Comparison of ENCODE assay signal across 8 cellular contexts in genomic region chr19:14472202-14472961, GRCh38. TPM values are rescaled to one million over a fixed set of nuclear protein-coding genes. Genes with fewer than 3 reads are reported as not detected.
DNase-seq lines count a peak whose midpoint lies in the region; ATAC-seq and TF ChIP-seq lines count a peak whose summit lies in the region.

No MANE protein-coding gene starts in this region.

- intact Hi-C loops in left colon (cut with DNase I, micrococcal nuclease): no loop called here

- DNase-seq in GM12864 (ENCODE audit: low read depth) (no peak), NCI-H1417 (lab: John Stamatoyannopoulos, UW) (peak; percentile 25 to 91 (median 90)), left colon (peak in 1 of 2 donors; percentile 83), DMS114 treated with DMSO at 0.1 percent for 48 hours (lab: John Stamatoyannopoulos, UW; ENCODE audit: unreplicated experiment) (no peak)
- DNase-seq in activated CD4-positive, CD25-positive, alpha-beta regulatory T cell treated with anti-CD3 and anti-CD28 coated beads, Interleukin-2, amount 50 U/mL, for 72 hours: peak; percentile 89
- DNase-seq in central memory CD4-positive, alpha-beta T cell: peak; percentile 75
- DNase-seq in stimulated activated CD4-positive, alpha-beta T cell treated with anti-CD3 and anti-CD28 coated beads, TNF-alpha, amount 100 ng/mL, for 1 hour (ENCODE audit: low read depth in 3 of 3, low spot score in 1 of 3): peak; percentile 46 to 92 (median 68)

- ATAC-seq in left colon (peak; percentile 25), HG03039 (IDR thresholded peaks at IDR 0.05; ENCODE audit: unreplicated experiment) (no peak)

- no peak overlapping the region for H3K4me3 ChIP-seq in GM12864 (ENCODE audit: low read depth, low read length)

- TF ChIP-seq CTCF in GM12864 (IDR thresholded peaks at IDR 0.05; ENCODE audit: low read depth, low read length, missing control alignments): peak; percentile 90

RNA-seq across cellular contexts. Expression of gene PTGER1, which starts 2.8 kb away (rescaled TPM):
- total RNA-seq in left colon: under 1 TPM; 0.52 to 0.84 TPM

RNA-seq across cellular contexts. Expression of gene GIPC1, which starts 23.5 kb away (rescaled TPM):
- total RNA-seq in left colon: 100 to 1,000 TPM; 310 to 395 TPM

RNA-seq across cellular contexts. Expression of gene PKN1, which starts 39.3 kb away (rescaled TPM):
- total RNA-seq in left colon: 10 to 100 TPM; 29.3 to 49.6 TPM

RNA-seq across cellular contexts. Expression of gene DNAJB1, which starts 45.8 kb away (rescaled TPM):
- 100 to 1,000 TPM; 122 to 123 TPM for total RNA-seq in left colon

RNA-seq across cellular contexts. Expression of gene DDX39A, which starts 53.2 kb away (rescaled TPM):
- total RNA-seq in left colon: 10 to 100 TPM; 55.3 to 85.8 TPM

Comparison
In these comparisons a context has a peak if more than half of its experiments do, and no peak if none do; other contexts are left out.
1. DNase-seq: peak in NCI-H1417 (3 of 3), activated CD4-positive, CD25-positive, alpha-beta regulatory T cell treated with anti-CD3 and anti-CD28 coated beads, Interleukin-2, amount 50 U/mL, for 72 hours (single experiment), central memory CD4-positive, alpha-beta T cell (single experiment) and stimulated activated CD4-positive, alpha-beta T cell treated with anti-CD3 and anti-CD28 coated beads, TNF-alpha, amount 100 ng/mL, for 1 hour (3 of 3); none in GM12864 (single experiment) and DMS114 treated with DMSO at 0.1 percent for 48 hours (single experiment).